18 cellular contexts compared by ENCODE assay signal in genomic region chr1:230289350-230289644, GRCh38.
A peak's percentile ranks its signal among the peaks of the same experiment; 100 is the strongest.
DNase-seq lines count a peak whose midpoint lies in the region; FAIRE-seq and TF ChIP-seq lines count a peak whose summit lies in the region.
"Had no signal": no experiment of that assay in that cellular context is flagged by ENCODE, and none has a peak within 500 bp of the region (broad histone marks: within the 10 kb centered on the region; RNA-seq: fewer than 3 reads in every experiment).

No MANE protein-coding gene starts in this region.

- H3K4me3 ChIP-seq in BLaER1 (no peak overlapping the region), kidney (ENCODE audit: low read length in 2 of 2) (no peak overlapping the region)
- H3K4me3 ChIP-seq: A549, GM23338 had no signal

- H3K4me1 ChIP-seq in BLaER1 (peaks cover 83% of the 10 kb centered on the region), kidney (ENCODE audit: control insufficient read depth in 1 of 2, insufficient read depth in 1 of 2, low read depth in 1 of 2, low read length in 2 of 2) (no peaks in the 10 kb centered on the region)
- H3K4me1 ChIP-seq: A549 had no signal

- H3K36me3 Mint-ChIP-seq in mesothelial cell of epicardium, result no peaks in the 10 kb centered on the region
- H3K36me3 Mint-ChIP-seq: CD8-positive, alpha-beta T cell had no signal

- no peak overlapping the region for H3K9ac ChIP-seq in BLaER1
- H3K9ac ChIP-seq in kidney (ENCODE audit: low read length in 2 of 2), result no peak overlapping the region

- TF ChIP-seq CTCF in kidney (IDR thresholded peaks at IDR 0.05; ENCODE audit: borderline replicate concordance, extremely low read depth, insufficient read depth) (no peak), mesothelial cell of epicardium (IDR thresholded peaks at IDR 0.05; ENCODE audit: unreplicated experiment) (no peak), GM10266 (IDR thresholded peaks at IDR 0.05; ENCODE audit: control insufficient read depth, insufficient read depth, low read depth, missing control alignments) (no peak)

- H3K9me3 ChIP-seq in BLaER1 (no peaks in the 10 kb centered on the region), kidney (ENCODE audit: control insufficient read depth in 1 of 2, low read length in 2 of 2) (no peaks in the 10 kb centered on the region)
- H3K9me3 ChIP-seq: A549 had no signal

- H3K27ac ChIP-seq in BLaER1 (no peak overlapping the region), kidney (ENCODE audit: low read depth in 2 of 2, low read length in 2 of 2) (no peak overlapping the region)
- H3K27ac ChIP-seq: 22Rv1, A549 had no signal

- intact Hi-C loops in kidney (cut with DNase I) (no loop called here), posterior vena cava (cut with DNase I) (no loop called here)

- peak; percentile 22 for DNase-seq in NCI-H2171 treated with DMSO at 0.1 percent for 48 hours (lab: John Stamatoyannopoulos, UW)
- DNase-seq in NCI-H2171 (lab: John Stamatoyannopoulos, UW), result no peak
- peak; percentile 7 for DNase-seq in kidney
- peak; percentile 18 for DNase-seq in posterior vena cava (ENCODE audit: low spot score)
- no peak for DNase-seq in mesothelial cell of epicardium (ENCODE audit: low spot score in 2 of 2, unreplicated experiment in 2 of 2)
- no peak for DNase-seq in GM10266 (ENCODE audit: extremely low spot score)
- DNase-seq in EL, result no peak
- DNase-seq: AML-193; Calu3; CD8-positive, alpha-beta T cell; DMS79 treated with DMSO at 0.1 percent for 48 hours had no signal

- H3K9me3 Mint-ChIP-seq in mesothelial cell of epicardium, result no peaks in the 10 kb centered on the region
- H3K9me3 Mint-ChIP-seq: CD8-positive, alpha-beta T cell; GM23338 had no signal

- peaks cover 7% of the 10 kb centered on the region for H3K36me3 ChIP-seq in BLaER1
- no peaks in the 10 kb centered on the region for H3K36me3 ChIP-seq in kidney (ENCODE audit: control insufficient read depth in 1 of 2, insufficient read depth in 2 of 2, low read length in 2 of 2)

- no peaks in the 10 kb centered on the region; the same call in 1 of the 2 replicates for H3K27me3 ChIP-seq in BLaER1

- peaks cover 56% of the 10 kb centered on the region for H3K27me3 Mint-ChIP-seq in mesothelial cell of epicardium (ENCODE audit: low read depth)

- H3K27ac Mint-ChIP-seq in mesothelial cell of epicardium, result no peak overlapping the region
- H3K27ac Mint-ChIP-seq: CD8-positive, alpha-beta T cell; GM23338 had no signal

- no peak overlapping the region for H3K4me3 Mint-ChIP-seq in mesothelial cell of epicardium
- H3K4me3 Mint-ChIP-seq: CD8-positive, alpha-beta T cell; GM23338 had no signal

- peaks cover 7% of the 10 kb centered on the region; the same call in 1 of the 2 replicates for H4K20me1 ChIP-seq in BLaER1

- peaks cover 8% of the 10 kb centered on the region for H3K4me1 Mint-ChIP-seq in mesothelial cell of epicardium

- no peak for FAIRE-seq in kidney (lab: Jason Lieb, UNC)
- FAIRE-seq: A549, GM12892, GM18507, H54 had no signal

- H3K4me2 ChIP-seq in BLaER1, result peak overlapping the region; percentile 88
- H3K4me2 ChIP-seq: A549, GM23338 had no signal

Comparison
In these comparisons a context has a peak if more than half of its experiments do, and no peak if none do; other contexts are left out.
1. DNase-seq: peak in NCI-H2171 treated with DMSO at 0.1 percent for 48 hours (single experiment), kidney (single experiment) and posterior vena cava (single experiment); none in NCI-H2171 (single experiment), mesothelial cell of epicardium (0 of 2), GM10266 (single experiment) and EL (single experiment).